In the genomic region with DNA sequence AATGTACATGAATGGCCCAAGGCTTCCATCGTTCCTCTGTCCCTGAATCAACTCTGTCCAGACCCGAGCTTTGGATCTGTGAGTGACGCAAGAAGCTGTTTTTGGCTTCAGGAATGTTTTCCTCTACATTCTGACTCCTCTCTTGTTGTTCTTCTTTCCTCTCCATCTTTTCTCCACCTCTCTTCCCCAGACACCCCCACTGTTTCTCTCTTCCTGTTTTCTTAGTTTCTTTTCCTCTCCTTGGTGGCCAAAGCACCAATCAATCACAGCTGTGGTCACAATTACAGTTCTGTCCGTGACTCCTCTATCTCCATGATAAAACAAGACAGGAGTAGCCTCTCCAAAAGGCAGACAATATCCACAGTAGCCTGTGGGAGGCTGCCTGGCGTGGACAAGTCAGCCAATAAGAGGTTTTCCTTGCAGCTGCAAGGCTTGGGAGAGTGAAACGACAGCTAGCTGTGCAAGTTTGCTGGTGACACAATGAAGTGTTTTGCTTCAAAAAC, we compare ENCODE assay signal across 1 cellular context.
TF ChIP-seq lines count a peak whose summit lies in the region.

No MANE protein-coding gene starts in this region.

TF ChIP-seq in HepG2, 621 proteins besides CTCF, POLR2A, EP300 and RAD21 (continued from another document and continues in another):
- TF ChIP-seq SAP130 (CRISPR knock-in tag; IDR thresholded peaks at IDR 0.05; ENCODE audit: low read depth) (peak; percentile 29), RAD51 (IDR thresholded peaks at IDR 0.05; ENCODE audit: borderline replicate concordance) (no peak), ZNF850 (CRISPR knock-in tag; conservative IDR thresholded peaks at IDR 0.05) (no peak), ZNF660 (CRISPR knock-in tag; IDR thresholded peaks at IDR 0.05; ENCODE audit: borderline replicate concordance, low read depth) (no peak), HOXA9 (CRISPR knock-in tag; IDR thresholded peaks at IDR 0.05; ENCODE audit: borderline replicate concordance) (no peak), KLF11 (CRISPR knock-in tag; IDR thresholded peaks at IDR 0.05) (no peak), RNF2 (conservative IDR thresholded peaks at IDR 0.05; ENCODE audit: low read depth) (no peak), ZNF720 (CRISPR knock-in tag; IDR thresholded peaks at IDR 0.05) (no peak), ARNTL (CRISPR knock-in tag; IDR thresholded peaks at IDR 0.05) (no peak), ZNF777 (CRISPR knock-in tag; IDR thresholded peaks at IDR 0.05) (no peak), REXO4 (CRISPR knock-in tag; IDR thresholded peaks at IDR 0.05; ENCODE audit: borderline replicate concordance) (no peak), JUND (CRISPR knock-in tag; IDR thresholded peaks at IDR 0.05) (no peak), ZNF143 (CRISPR knock-in tag; IDR thresholded peaks at IDR 0.05) (no peak), ZNF773 (CRISPR knock-in tag; IDR thresholded peaks at IDR 0.05; ENCODE audit: borderline replicate concordance) (no peak), MTF2 (CRISPR knock-in tag; IDR thresholded peaks at IDR 0.05; ENCODE audit: borderline replicate concordance) (no peak), ARHGAP35 (CRISPR knock-in tag; IDR thresholded peaks at IDR 0.05; ENCODE audit: borderline replicate concordance) (no peak), ZNF124 (CRISPR knock-in tag; IDR thresholded peaks at IDR 0.05) (no peak), NFATC3 (CRISPR knock-in tag; IDR thresholded peaks at IDR 0.05) (no peak), ZNF605 (CRISPR knock-in tag; IDR thresholded peaks at IDR 0.05) (peak; percentile 49; the same call in 1 of the 2 replicates), SKI (IDR thresholded peaks at IDR 0.05; ENCODE audit: partially characterized antibody) (no peak), ZNF354B (CRISPR knock-in tag; IDR thresholded peaks at IDR 0.05) (no peak), GZF1 (CRISPR knock-in tag; IDR thresholded peaks at IDR 0.05) (peak; percentile 87; the same call in 1 of the 2 replicates), NR2F2 (IDR thresholded peaks at IDR 0.05; ENCODE audit: borderline replicate concordance, low read depth) (no peak; the same call in 1 of the 2 replicates), NFE2L2 (IDR thresholded peaks at IDR 0.05; ENCODE audit: low read length) (no peak), FLYWCH1 (CRISPR knock-in tag; IDR thresholded peaks at IDR 0.05) (no peak), ZNF558 (CRISPR knock-in tag; IDR thresholded peaks at IDR 0.05; ENCODE audit: borderline replicate concordance) (no peak), RCOR2 (CRISPR knock-in tag; IDR thresholded peaks at IDR 0.05) (0 out of 2 replicates have a peak, but pooled peaks have one; percentile 60), ZNF160 (CRISPR knock-in tag; IDR thresholded peaks at IDR 0.05) (no peak), ZFP82 (CRISPR knock-in tag; IDR thresholded peaks at IDR 0.05; ENCODE audit: borderline replicate concordance) (no peak), ZFYVE20 (CRISPR knock-in tag; IDR thresholded peaks at IDR 0.05; ENCODE audit: borderline replicate concordance, low read depth) (no peak), MAFK (conservative IDR thresholded peaks at IDR 0.05 in 1 of 2, IDR thresholded peaks at IDR 0.05 in 1 of 2; ENCODE audit: low read length in 2 of 2) (no peak), ZNF501 (CRISPR knock-in tag; IDR thresholded peaks at IDR 0.05) (peak; percentile 30; the same call in 1 of the 2 replicates), FOSL2 (CRISPR knock-in tag; IDR thresholded peaks at IDR 0.05) (peak; percentile 43), FIP1L1 (IDR thresholded peaks at IDR 0.05; ENCODE audit: borderline replicate concordance, insufficient read depth, low read depth, low read length) (no peak), ZNF263 (CRISPR knock-in tag; IDR thresholded peaks at IDR 0.05) (no peak), DPF2 (CRISPR knock-in tag; IDR thresholded peaks at IDR 0.05; ENCODE audit: borderline replicate concordance, low read depth) (peak; percentile 38; the same call in 1 of the 2 replicates), ZNF780A (CRISPR knock-in tag; IDR thresholded peaks at IDR 0.05) (no peak), ZFP90 (CRISPR knock-in tag; IDR thresholded peaks at IDR 0.05; ENCODE audit: borderline replicate concordance) (no peak), TEAD2 (CRISPR knock-in tag; IDR thresholded peaks at IDR 0.05) (no peak), CHCHD3 (CRISPR knock-in tag; IDR thresholded peaks at IDR 0.05) (no peak), HOXA7 (CRISPR knock-in tag; IDR thresholded peaks at IDR 0.05) (no peak), GABPB1 (CRISPR knock-in tag; IDR thresholded peaks at IDR 0.05) (no peak), ONECUT2 (CRISPR knock-in tag; IDR thresholded peaks at IDR 0.05) (no peak), ZNF326 (CRISPR knock-in tag; IDR thresholded peaks at IDR 0.05; ENCODE audit: borderline replicate concordance) (no peak), ZNF468 (CRISPR knock-in tag; IDR thresholded peaks at IDR 0.05) (no peak), ZNF224 (CRISPR knock-in tag; IDR thresholded peaks at IDR 0.05) (no peak), ZNF282 (IDR thresholded peaks at IDR 0.05; ENCODE audit: partially characterized antibody) (no peak), ZC3H4 (CRISPR knock-in tag; IDR thresholded peaks at IDR 0.05; ENCODE audit: borderline replicate concordance) (no peak)
- TF ChIP-seq, protein P1, sequence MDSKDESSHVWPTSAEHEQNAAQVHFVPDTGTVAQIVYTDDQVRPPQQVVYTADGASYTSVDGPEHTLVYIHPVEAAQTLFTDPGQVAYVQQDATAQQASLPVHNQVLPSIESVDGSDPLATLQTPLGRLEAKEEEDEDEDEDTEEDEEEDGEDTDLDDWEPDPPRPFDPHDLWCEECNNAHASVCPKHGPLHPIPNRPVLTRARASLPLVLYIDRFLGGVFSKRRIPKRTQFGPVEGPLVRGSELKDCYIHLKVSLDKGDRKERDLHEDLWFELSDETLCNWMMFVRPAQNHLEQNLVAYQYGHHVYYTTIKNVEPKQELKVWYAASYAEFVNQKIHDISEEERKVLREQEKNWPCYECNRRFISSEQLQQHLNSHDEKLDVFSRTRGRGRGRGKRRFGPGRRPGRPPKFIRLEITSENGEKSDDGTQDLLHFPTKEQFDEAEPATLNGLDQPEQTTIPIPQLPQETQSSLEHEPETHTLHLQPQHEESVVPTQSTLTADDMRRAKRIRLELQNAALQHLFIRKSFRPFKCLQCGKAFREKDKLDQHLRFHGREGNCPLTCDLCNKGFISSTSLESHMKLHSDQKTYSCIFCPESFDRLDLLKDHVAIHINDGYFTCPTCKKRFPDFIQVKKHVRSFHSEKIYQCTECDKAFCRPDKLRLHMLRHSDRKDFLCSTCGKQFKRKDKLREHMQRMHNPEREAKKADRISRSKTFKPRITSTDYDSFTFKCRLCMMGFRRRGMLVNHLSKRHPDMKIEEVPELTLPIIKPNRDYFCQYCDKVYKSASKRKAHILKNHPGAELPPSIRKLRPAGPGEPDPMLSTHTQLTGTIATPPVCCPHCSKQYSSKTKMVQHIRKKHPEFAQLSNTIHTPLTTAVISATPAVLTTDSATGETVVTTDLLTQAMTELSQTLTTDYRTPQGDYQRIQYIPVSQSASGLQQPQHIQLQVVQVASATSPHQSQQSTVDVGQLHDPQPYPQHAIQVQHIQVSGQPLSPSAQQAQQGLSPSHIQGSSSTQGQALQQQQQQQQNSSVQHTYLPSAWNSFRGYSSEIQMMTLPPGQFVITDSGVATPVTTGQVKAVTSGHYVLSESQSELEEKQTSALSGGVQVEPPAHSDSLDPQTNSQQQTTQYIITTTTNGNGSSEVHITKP (CRISPR knock-in tag; IDR thresholded peaks at IDR 0.05; ENCODE audit: low read depth) = no peak
- TF ChIP-seq, protein P2, sequence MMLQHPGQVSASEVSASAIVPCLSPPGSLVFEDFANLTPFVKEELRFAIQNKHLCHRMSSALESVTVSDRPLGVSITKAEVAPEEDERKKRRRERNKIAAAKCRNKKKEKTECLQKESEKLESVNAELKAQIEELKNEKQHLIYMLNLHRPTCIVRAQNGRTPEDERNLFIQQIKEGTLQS (CRISPR knock-in tag; IDR thresholded peaks at IDR 0.05) = 0 out of 2 replicates have a peak, but pooled peaks have one; percentile 55
- TF ChIP-seq, protein P3, sequence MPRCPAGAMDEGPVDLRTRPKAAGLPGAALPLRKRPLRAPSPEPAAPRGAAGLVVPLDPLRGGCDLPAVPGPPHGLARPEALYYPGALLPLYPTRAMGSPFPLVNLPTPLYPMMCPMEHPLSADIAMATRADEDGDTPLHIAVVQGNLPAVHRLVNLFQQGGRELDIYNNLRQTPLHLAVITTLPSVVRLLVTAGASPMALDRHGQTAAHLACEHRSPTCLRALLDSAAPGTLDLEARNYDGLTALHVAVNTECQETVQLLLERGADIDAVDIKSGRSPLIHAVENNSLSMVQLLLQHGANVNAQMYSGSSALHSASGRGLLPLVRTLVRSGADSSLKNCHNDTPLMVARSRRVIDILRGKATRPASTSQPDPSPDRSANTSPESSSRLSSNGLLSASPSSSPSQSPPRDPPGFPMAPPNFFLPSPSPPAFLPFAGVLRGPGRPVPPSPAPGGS (CRISPR knock-in tag; IDR thresholded peaks at IDR 0.05) = no peak
- TF ChIP-seq, protein P4, sequence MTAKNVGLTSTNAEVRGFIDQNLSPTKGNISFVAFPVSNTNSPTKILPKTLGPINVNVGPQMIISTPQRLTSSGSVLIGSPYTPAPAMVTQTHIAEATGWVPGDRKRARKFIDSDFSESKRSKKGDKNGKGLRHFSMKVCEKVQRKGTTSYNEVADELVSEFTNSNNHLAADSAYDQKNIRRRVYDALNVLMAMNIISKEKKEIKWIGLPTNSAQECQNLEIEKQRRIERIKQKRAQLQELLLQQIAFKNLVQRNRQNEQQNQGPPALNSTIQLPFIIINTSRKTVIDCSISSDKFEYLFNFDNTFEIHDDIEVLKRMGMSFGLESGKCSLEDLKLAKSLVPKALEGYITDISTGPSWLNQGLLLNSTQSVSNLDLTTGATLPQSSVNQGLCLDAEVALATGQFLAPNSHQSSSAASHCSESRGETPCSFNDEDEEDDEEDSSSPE (CRISPR knock-in tag; IDR thresholded peaks at IDR 0.05) = no peak
- TF ChIP-seq, protein P5, sequence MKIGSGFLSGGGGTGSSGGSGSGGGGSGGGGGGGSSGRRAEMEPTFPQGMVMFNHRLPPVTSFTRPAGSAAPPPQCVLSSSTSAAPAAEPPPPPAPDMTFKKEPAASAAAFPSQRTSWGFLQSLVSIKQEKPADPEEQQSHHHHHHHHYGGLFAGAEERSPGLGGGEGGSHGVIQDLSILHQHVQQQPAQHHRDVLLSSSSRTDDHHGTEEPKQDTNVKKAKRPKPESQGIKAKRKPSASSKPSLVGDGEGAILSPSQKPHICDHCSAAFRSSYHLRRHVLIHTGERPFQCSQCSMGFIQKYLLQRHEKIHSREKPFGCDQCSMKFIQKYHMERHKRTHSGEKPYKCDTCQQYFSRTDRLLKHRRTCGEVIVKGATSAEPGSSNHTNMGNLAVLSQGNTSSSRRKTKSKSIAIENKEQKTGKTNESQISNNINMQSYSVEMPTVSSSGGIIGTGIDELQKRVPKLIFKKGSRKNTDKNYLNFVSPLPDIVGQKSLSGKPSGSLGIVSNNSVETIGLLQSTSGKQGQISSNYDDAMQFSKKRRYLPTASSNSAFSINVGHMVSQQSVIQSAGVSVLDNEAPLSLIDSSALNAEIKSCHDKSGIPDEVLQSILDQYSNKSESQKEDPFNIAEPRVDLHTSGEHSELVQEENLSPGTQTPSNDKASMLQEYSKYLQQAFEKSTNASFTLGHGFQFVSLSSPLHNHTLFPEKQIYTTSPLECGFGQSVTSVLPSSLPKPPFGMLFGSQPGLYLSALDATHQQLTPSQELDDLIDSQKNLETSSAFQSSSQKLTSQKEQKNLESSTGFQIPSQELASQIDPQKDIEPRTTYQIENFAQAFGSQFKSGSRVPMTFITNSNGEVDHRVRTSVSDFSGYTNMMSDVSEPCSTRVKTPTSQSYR (CRISPR knock-in tag; IDR thresholded peaks at IDR 0.05; ENCODE audit: borderline replicate concordance) = no peak
- TF ChIP-seq, protein P6, sequence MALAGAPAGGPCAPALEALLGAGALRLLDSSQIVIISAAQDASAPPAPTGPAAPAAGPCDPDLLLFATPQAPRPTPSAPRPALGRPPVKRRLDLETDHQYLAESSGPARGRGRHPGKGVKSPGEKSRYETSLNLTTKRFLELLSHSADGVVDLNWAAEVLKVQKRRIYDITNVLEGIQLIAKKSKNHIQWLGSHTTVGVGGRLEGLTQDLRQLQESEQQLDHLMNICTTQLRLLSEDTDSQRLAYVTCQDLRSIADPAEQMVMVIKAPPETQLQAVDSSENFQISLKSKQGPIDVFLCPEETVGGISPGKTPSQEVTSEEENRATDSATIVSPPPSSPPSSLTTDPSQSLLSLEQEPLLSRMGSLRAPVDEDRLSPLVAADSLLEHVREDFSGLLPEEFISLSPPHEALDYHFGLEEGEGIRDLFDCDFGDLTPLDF (CRISPR knock-in tag; IDR thresholded peaks at IDR 0.05) = no peak
- TF ChIP-seq, protein P7, sequence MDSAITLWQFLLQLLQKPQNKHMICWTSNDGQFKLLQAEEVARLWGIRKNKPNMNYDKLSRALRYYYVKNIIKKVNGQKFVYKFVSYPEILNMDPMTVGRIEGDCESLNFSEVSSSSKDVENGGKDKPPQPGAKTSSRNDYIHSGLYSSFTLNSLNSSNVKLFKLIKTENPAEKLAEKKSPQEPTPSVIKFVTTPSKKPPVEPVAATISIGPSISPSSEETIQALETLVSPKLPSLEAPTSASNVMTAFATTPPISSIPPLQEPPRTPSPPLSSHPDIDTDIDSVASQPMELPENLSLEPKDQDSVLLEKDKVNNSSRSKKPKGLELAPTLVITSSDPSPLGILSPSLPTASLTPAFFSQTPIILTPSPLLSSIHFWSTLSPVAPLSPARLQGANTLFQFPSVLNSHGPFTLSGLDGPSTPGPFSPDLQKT (CRISPR knock-in tag; IDR thresholded peaks at IDR 0.05; ENCODE audit: borderline replicate concordance) = no peak
- TF ChIP-seq, protein P8, sequence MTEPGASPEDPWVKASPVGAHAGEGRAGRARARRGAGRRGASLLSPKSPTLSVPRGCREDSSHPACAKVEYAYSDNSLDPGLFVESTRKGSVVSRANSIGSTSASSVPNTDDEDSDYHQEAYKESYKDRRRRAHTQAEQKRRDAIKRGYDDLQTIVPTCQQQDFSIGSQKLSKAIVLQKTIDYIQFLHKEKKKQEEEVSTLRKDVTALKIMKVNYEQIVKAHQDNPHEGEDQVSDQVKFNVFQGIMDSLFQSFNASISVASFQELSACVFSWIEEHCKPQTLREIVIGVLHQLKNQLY (CRISPR knock-in tag; IDR thresholded peaks at IDR 0.05) = no peak
- TF ChIP-seq, protein P9, sequence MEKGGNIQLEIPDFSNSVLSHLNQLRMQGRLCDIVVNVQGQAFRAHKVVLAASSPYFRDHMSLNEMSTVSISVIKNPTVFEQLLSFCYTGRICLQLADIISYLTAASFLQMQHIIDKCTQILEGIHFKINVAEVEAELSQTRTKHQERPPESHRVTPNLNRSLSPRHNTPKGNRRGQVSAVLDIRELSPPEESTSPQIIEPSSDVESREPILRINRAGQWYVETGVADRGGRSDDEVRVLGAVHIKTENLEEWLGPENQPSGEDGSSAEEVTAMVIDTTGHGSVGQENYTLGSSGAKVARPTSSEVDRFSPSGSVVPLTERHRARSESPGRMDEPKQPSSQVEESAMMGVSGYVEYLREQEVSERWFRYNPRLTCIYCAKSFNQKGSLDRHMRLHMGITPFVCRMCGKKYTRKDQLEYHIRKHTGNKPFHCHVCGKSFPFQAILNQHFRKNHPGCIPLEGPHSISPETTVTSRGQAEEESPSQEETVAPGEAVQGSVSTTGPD (CRISPR knock-in tag; IDR thresholded peaks at IDR 0.05) = no peak
- TF ChIP-seq, protein P10, sequence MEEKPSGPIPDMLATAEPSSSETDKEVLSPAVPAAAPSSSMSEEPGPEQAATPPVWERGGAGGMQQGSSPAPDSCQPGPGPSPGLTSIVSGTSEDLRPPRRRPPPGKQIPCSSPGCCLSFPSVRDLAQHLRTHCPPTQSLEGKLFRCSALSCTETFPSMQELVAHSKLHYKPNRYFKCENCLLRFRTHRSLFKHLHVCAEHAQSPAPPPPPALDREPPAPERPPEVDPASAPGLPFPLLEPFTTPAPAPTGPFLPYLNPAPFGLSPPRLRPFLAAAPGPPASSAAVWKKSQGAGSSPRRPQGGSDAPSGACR (CRISPR knock-in tag; IDR thresholded peaks at IDR 0.05) = peak; percentile 60; the same call in 1 of the 2 replicates
